In the genomic region with DNA sequence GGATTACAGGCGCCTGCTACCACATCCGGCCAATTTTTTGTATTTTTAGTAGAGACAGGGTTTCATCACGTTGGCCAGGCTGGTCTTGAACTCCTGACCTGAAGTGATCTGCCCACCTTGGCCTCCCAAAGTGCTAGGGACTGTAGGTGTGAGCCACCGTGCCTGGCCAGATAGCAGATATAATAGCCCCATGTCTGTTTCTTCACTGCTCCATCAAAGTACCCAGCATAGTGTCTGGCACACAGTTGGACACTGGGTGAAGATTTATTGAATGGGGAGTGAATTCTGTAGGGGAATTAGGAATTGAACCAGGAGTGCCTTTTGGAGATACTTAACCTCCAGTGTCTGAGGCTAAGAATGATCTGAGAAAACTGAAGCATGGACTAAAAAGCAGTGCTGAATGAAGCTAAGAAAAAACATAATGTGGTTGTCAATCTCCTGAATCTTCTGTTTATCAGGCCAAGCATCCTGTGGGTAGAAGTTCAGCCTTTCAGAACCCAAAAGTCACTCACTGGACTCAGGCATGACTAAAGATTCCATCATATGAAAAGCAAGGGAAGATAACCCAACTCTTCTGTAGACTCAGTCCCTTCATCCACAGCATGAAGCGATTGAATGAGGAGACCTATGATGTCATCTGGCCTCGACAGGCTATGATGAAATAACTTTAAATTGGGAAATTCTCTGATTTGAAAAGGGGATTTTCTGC, we compare ENCODE assay signal across 7 cellular contexts.
DNase-seq lines count a peak whose midpoint lies in the region; ATAC-seq, FAIRE-seq and TF ChIP-seq lines count a peak whose summit lies in the region.
"Not testable (repeated sequence)": the region's sequence is repeated elsewhere in the genome, so short reads cannot be mapped to it uniquely, and the experiment has no call there.

No MANE protein-coding gene starts in this region.

- ATAC-seq in A549 (peak; percentile 77 to 80), RWPE2 (ENCODE audit: low read depth) (peak; percentile 12; the same call in 1 of the 3 replicates), esophagus mucosa (peak; percentile 10), lower lobe of right lung (peak; percentile 44 to 45), omental fat pad (ENCODE audit: low FRiP score) (peak; percentile 35), aorta (ENCODE audit: low FRiP score) (peak; percentile 11)
- ATAC-seq in stimulated activated naive CD8-positive, alpha-beta T cell treated with anti-CD3 and anti-CD28 coated beads, Interleukin-15, Interleukin-2, amounts not matched to agents 100 U/mL and 50 U/mL, for 24 hours = peak; percentile 19

- not testable (repeated sequence) for TF ChIP-seq CTCF in A549 (IDR thresholded peaks at IDR 0.05); RWPE2 (IDR thresholded peaks at IDR 0.05; ENCODE audit: poor library complexity, severe bottlenecking); lower lobe of right lung (IDR thresholded peaks at IDR 0.05); omental fat pad (IDR thresholded peaks at IDR 0.05)

- H3K4me1 ChIP-seq in A549; RWPE2 (ENCODE audit: insufficient read depth, poor library complexity, severe bottlenecking); lower lobe of right lung; aorta (ENCODE audit: control insufficient read depth in 1 of 2, insufficient read depth in 2 of 2, low read length in 2 of 2): not testable (repeated sequence)

- H3K4me3 ChIP-seq in A549; RWPE2 (ENCODE audit: severe bottlenecking); lower lobe of right lung; aorta (ENCODE audit: low read length in 2 of 2): not testable (repeated sequence)

- H3K4me2 ChIP-seq in A549 = not testable (repeated sequence)

- not testable (repeated sequence) for FAIRE-seq in A549 (lab: Jason Lieb, UNC)

- DNase-seq in A549 (ENCODE audit: low read depth in 1 of 2, low spot score in 1 of 2); RWPE2 (ENCODE audit: low spot score); lower lobe of right lung; omental fat pad (ENCODE audit: low spot score); stimulated activated naive CD8-positive, alpha-beta T cell treated with anti-CD3 and anti-CD28 coated beads, Interleukin-15, Interleukin-2, amounts not matched to agents 100 U/mL and 50 U/mL, for 24 hours; aorta: not testable (repeated sequence)

- intact Hi-C loops in lower lobe of right lung (cut with DNase I); aorta (cut with DNase I): not testable (repeated sequence)

- not testable (repeated sequence) for H3K9me3 ChIP-seq in A549; RWPE2 (ENCODE audit: severe bottlenecking); lower lobe of right lung; aorta (ENCODE audit: control insufficient read depth, low read length)

- H3K27me3 ChIP-seq in RWPE2 (ENCODE audit: insufficient read depth, poor library complexity, severe bottlenecking); lower lobe of right lung (ENCODE audit: low read depth); aorta (ENCODE audit: control insufficient read depth in 1 of 2, insufficient read depth in 2 of 2, low read length in 1 of 2): not testable (repeated sequence)

- not testable (repeated sequence) for TF ChIP-seq RAD21 in A549 (conservative IDR thresholded peaks at IDR 0.05 in 1 of 2, IDR thresholded peaks at IDR 0.05 in 1 of 2)

- not testable (repeated sequence) for TF ChIP-seq EP300 in A549 (IDR thresholded peaks at IDR 0.05)

- CTCF ChIA-PET in A549 (lab: Yijun Ruan, JAX) = not testable (repeated sequence)

- POLR2A ChIA-PET in A549 (lab: Yijun Ruan, JAX) = not testable (repeated sequence)

- not testable (repeated sequence) for H3K36me3 ChIP-seq in RWPE2 (ENCODE audit: low read depth); lower lobe of right lung; aorta (ENCODE audit: control insufficient read depth in 1 of 2, insufficient read depth in 2 of 2, low read length in 1 of 2)

- TF ChIP-seq POLR2A in A549 (IDR thresholded peaks at IDR 0.05; ENCODE audit: low read length) = not testable (repeated sequence)

- WGBS in A549 (ENCODE audit: missing lambda C conversion rate) = 93% methylated on average over 3 of the region's 6 CpGs
- 79 to 85% methylated on average over 4 of the region's 6 CpGs for WGBS in aorta, 2 donors

- H3K27ac ChIP-seq in A549 = peak overlapping the region in 1 of 2 experiments; percentile 66; a peak in 2 of 6 replicates
- H3K27ac ChIP-seq in RWPE2 (ENCODE audit: poor library complexity, severe bottlenecking); lower lobe of right lung; aorta (ENCODE audit: low read depth in 1 of 2, low read length in 2 of 2): not testable (repeated sequence)

TF ChIP-seq in A549, 52 proteins besides CTCF, POLR2A, EP300 and RAD21:
- peak; percentile 29 to 39; a peak in 1 of 4 replicates for TF ChIP-seq CEBPB (IDR thresholded peaks at IDR 0.05)

Comparison
In these comparisons a context has a peak if more than half of its experiments do, and no peak if none do; other contexts are left out.
1. ATAC-seq: peak in every context shown above with its lines; median percentile 78 in A549; 44 in lower lobe of right lung; 35 in omental fat pad; 19 in stimulated activated naive CD8-positive, alpha-beta T cell treated with anti-CD3 and anti-CD28 coated beads, Interleukin-15, Interleukin-2, amounts not matched to agents 100 U/mL and 50 U/mL, for 24 hours; 12 in RWPE2; 11 in aorta; 10 in esophagus mucosa.